Comparison of ENCODE assay signal across 25 cellular contexts in the genomic region with DNA sequence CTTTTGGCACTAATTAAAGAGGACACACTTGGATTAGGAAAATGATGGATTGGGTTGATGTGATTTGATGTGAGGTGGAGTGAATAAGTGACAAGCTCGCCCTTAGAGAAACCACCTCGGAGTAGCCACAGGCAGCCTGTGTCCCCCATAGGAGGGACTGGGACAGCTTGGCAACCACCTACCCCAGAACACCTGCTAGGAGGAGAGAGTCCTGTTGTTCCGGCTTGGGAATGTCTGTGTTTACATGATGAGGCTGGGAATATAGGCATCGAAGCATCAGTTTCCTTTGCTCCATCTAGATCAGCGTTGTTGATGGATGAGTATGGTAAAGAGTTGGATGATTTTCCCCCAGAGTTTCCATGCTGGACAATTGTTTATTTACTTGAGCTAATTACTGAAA. TPM values are rescaled to one million over a fixed set of nuclear protein-coding genes. Genes with fewer than 3 reads are reported as not detected.
"Had no signal": no experiment of that assay in that cellular context is flagged by ENCODE, and none has a peak within 500 bp of the region (broad histone marks: within the 10 kb centered on the region; RNA-seq: fewer than 3 reads in every experiment).

No MANE protein-coding gene starts in this region.

- H3K9me3 ChIP-seq: ovary, psoas muscle, right atrium auricular region, tibial nerve had no signal

- H3K4me1 ChIP-seq: psoas muscle, tibial nerve had no signal

- DNase-seq: activated CD4-positive, alpha-beta T cell treated with anti-CD3 and anti-CD28 coated beads, Interleukin-2, amount 50 U/mL, for 1 hour; activated CD4-positive, CD25-positive, alpha-beta regulatory T cell treated with anti-CD3 and anti-CD28 coated beads, Interleukin-2, amount 50 U/mL, for 72 hours; activated effector memory CD4-positive, alpha-beta T cell treated with Interleukin-2 at 50 U/mL for 16 hours; activated naive CD4-positive, alpha-beta T cell treated with anti-CD3 and anti-CD28 coated beads, Interleukin-2, amount 10 ng/mL, durations not matched to agents 7 days and 5 days; activated T-cell treated with anti-CD3 and anti-CD28 coated beads, Interleukin-2, amount 50 U/mL, for 72 hours; amygdala; dermis blood vessel endothelial cell; effector memory CD8-positive, alpha-beta T cell; glutamatergic neuron; left ventricle myocardium superior; mammary epithelial cell; midbrain; natural killer cell; ovary; psoas muscle; stimulated activated CD4-positive, alpha-beta T cell treated with anti-CD3 and anti-CD28 coated beads, Interleukin-12 subunit alpha, Interleukin-12 subunit beta, amount 100 ng/mL, for 4 hours; T-helper 1 cell; WERI-Rb-1 had no signal

- H3K4me3 ChIP-seq: cardiac muscle cell, hepatocyte, ovary, psoas muscle, right atrium auricular region, tibial nerve had no signal

- H3K4me2 ChIP-seq: hepatocyte had no signal

- H3K27ac ChIP-seq: cardiac muscle cell, hepatocyte, ovary, psoas muscle, right atrium auricular region, tibial nerve, WERI-Rb-1 had no signal

- H3K36me3 ChIP-seq: cardiac muscle cell, ovary, right atrium auricular region, tibial nerve, WERI-Rb-1 had no signal

- H3K27me3 ChIP-seq: cardiac muscle cell, hepatocyte, ovary, right atrium auricular region, tibial nerve had no signal

- ATAC-seq: activated T-cell treated with anti-CD3 and anti-CD28 coated beads, Interleukin-2, amount 50 U/mL, for 72 hours; effector memory CD8-positive, alpha-beta T cell; esophagus mucosa; left ventricle myocardium superior; natural killer cell; psoas muscle had no signal

RNA-seq across cellular contexts. Expression of gene PHACTR3, which starts 44.4 kb away (rescaled TPM):
- total RNA-seq: activated T-cell treated with anti-CD3 and anti-CD28 coated beads, Interleukin-2, amount 50 U/mL, for 72 hours; chondrocyte; endothelial cell of umbilical vein; esophagus mucosa; natural killer cell had no signal
- polyA plus RNA-seq: endothelial cell of umbilical vein had no signal
